Comparison of ENCODE assay signal across 18 cellular contexts in genomic region chr3:192223815-192224214, GRCh38.
"Had no signal": no experiment of that assay in that cellular context is flagged by ENCODE, and none has a peak within 500 bp of the region (broad histone marks: within the 10 kb centered on the region; RNA-seq: fewer than 3 reads in every experiment).

No MANE protein-coding gene starts in this region.

- H3K9me3 ChIP-seq: esophagus muscularis mucosa, left ventricle myocardium inferior, thyroid gland had no signal

- H3K4me3 Mint-ChIP-seq: activated CD4-positive, alpha-beta memory T cell treated with anti-CD3 and anti-CD28 coated beads, Interleukin-2, amount 10 ng/mL, durations not matched to agents 7 days and 5 days; natural killer cell treated with Interleukin-12 subunit alpha and Interleukin-12 subunit beta and Interleukin-15 and Interleukin-18, amount 100 ng/mL, for 72 hours; stimulated activated naive B cell treated with anti-CD40 and anti-IgM and Interleukin-4, amounts not matched to agents 10 μg/mL and 1 μg/mL and 100 μg/mL, for 72 hours; WTC11 had no signal

- DNase-seq: activated CD4-positive, alpha-beta memory T cell treated with anti-CD3 and anti-CD28 coated beads, Interleukin-2, amount 10 ng/mL, durations not matched to agents 7 days and 5 days; activated CD4-positive, alpha-beta T cell treated with anti-CD3 and anti-CD28 coated beads for 4 hours; activated gamma-delta T cell; activated T-cell treated with anti-CD3 and anti-CD28 coated beads, Interleukin-2, amount 50 U/mL, for 48 hours; amniotic stem cell; left ventricle myocardium inferior; mesendoderm; posterior cingulate gyrus; stimulated activated CD4-positive, alpha-beta T cell treated with anti-CD3 and anti-CD28 coated beads, Interleukin-15, amount 100 ng/mL, for 24 hours; stimulated activated CD4-positive, alpha-beta T cell treated with anti-CD3 and anti-CD28 coated beads, Interleukin-4, amount 100 ng/mL, for 1 hour; stimulated activated naive B cell treated with anti-CD40 and anti-IgM and Interleukin-4, amounts not matched to agents 10 μg/mL and 1 μg/mL and 100 μg/mL, for 72 hours; thyroid gland had no signal

- ATAC-seq: activated naive CD4-positive, alpha-beta T cell treated with anti-CD3 and anti-CD28 coated beads, Interleukin-2, amount 50 U/mL, for 72 hours; natural killer cell treated with Interleukin-12 subunit alpha and Interleukin-12 subunit beta and Interleukin-15 and Interleukin-18, amount 100 ng/mL, for 72 hours; stimulated activated naive B cell treated with anti-CD40 and anti-IgM and Interleukin-4, amounts not matched to agents 10 μg/mL and 1 μg/mL and 100 μg/mL, for 72 hours; WTC11 had no signal

- H3K4me1 ChIP-seq: thyroid gland had no signal

- H3K27ac Mint-ChIP-seq: activated CD4-positive, alpha-beta memory T cell treated with anti-CD3 and anti-CD28 coated beads, Interleukin-2, amount 10 ng/mL, durations not matched to agents 7 days and 5 days; activated naive CD4-positive, alpha-beta T cell treated with anti-CD3 and anti-CD28 coated beads, Interleukin-2, amount 50 U/mL, for 72 hours; natural killer cell treated with Interleukin-12 subunit alpha and Interleukin-12 subunit beta and Interleukin-15 and Interleukin-18, amount 100 ng/mL, for 72 hours; stimulated activated naive B cell treated with anti-CD40 and anti-IgM and Interleukin-4, amounts not matched to agents 10 μg/mL and 1 μg/mL and 100 μg/mL, for 72 hours; WTC11 had no signal

- H3K27me3 ChIP-seq: esophagus muscularis mucosa, hepatocyte, thyroid gland had no signal

- H3K4me3 ChIP-seq: esophagus muscularis mucosa, hepatocyte, left ventricle myocardium inferior, skin epidermis, thyroid gland had no signal

- H3K36me3 Mint-ChIP-seq: activated naive CD4-positive, alpha-beta T cell treated with anti-CD3 and anti-CD28 coated beads, Interleukin-2, amount 50 U/mL, for 72 hours; natural killer cell treated with Interleukin-12 subunit alpha and Interleukin-12 subunit beta and Interleukin-15 and Interleukin-18, amount 100 ng/mL, for 72 hours; stimulated activated naive B cell treated with anti-CD40 and anti-IgM and Interleukin-4, amounts not matched to agents 10 μg/mL and 1 μg/mL and 100 μg/mL, for 72 hours; WTC11 had no signal

- H3K36me3 ChIP-seq: esophagus muscularis mucosa, left ventricle myocardium inferior, thyroid gland had no signal

- H3K9me3 Mint-ChIP-seq: activated CD4-positive, alpha-beta memory T cell treated with anti-CD3 and anti-CD28 coated beads, Interleukin-2, amount 10 ng/mL, durations not matched to agents 7 days and 5 days; stimulated activated naive B cell treated with anti-CD40 and anti-IgM and Interleukin-4, amounts not matched to agents 10 μg/mL and 1 μg/mL and 100 μg/mL, for 72 hours; WTC11 had no signal

- H3K4me1 Mint-ChIP-seq: activated CD4-positive, alpha-beta memory T cell treated with anti-CD3 and anti-CD28 coated beads, Interleukin-2, amount 10 ng/mL, durations not matched to agents 7 days and 5 days; stimulated activated naive B cell treated with anti-CD40 and anti-IgM and Interleukin-4, amounts not matched to agents 10 μg/mL and 1 μg/mL and 100 μg/mL, for 72 hours; WTC11 had no signal

- H3K27me3 Mint-ChIP-seq: activated CD4-positive, alpha-beta memory T cell treated with anti-CD3 and anti-CD28 coated beads, Interleukin-2, amount 10 ng/mL, durations not matched to agents 7 days and 5 days; natural killer cell treated with Interleukin-12 subunit alpha and Interleukin-12 subunit beta and Interleukin-15 and Interleukin-18, amount 100 ng/mL, for 72 hours; stimulated activated naive B cell treated with anti-CD40 and anti-IgM and Interleukin-4, amounts not matched to agents 10 μg/mL and 1 μg/mL and 100 μg/mL, for 72 hours had no signal
